ENCODE assay signal across 12 cellular contexts in the genomic region with DNA sequence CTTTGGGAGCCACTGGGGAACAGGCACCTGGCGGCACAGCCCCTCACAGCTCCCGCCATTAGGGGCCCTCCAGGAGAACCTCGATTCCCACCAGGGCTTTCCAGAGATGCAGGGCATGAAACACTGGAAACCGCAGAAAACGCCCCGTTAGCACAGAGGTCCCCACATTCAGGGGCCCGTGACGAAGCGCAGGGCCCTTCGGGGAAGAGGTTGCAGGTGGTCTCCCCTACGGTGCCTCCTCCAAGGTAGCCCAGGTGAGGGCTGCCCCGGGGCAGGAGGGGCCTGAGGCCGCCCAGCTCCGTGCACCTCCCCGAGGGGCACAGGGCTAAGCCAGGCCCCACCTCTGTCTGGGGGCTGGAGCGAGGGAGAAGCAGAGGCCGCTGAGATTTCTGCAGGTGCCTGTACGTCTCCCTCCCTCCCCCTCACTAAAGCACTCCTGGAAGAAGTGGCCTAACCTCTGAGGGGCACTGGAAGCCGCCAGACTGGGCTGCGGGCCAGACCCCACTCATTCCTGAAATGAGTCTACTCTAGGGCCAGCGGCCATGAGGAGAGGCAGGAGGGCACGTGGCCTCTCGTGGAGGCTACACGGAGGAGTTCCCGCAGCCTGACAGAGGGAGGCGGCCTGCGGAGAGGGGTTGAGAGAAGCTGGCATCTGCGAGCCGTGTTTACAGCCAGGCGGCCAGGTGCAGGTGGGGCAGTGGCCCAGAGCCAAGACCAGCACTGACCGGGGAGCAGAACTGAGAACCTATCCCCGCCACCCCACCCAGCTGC. TPM values are rescaled to one million over a fixed set of nuclear protein-coding genes. Genes with fewer than 3 reads are reported as not detected.
DNase-seq lines count a peak whose midpoint lies in the region.
"Had no signal": no experiment of that assay in that cellular context is flagged by ENCODE, and none has a peak within 500 bp of the region (broad histone marks: within the 10 kb centered on the region; RNA-seq: fewer than 3 reads in every experiment).

No MANE protein-coding gene starts in this region.

- H3K9me3 ChIP-seq in mucosa of rectum (ENCODE audit: control insufficient read depth in 2 of 2, low read length in 2 of 2) (no peaks in the 10 kb centered on the region), SJCRH30 (replicated peaks) (no peaks in the 10 kb centered on the region)
- H3K9me3 ChIP-seq: BE2C had no signal

- H3K4me3 ChIP-seq in mucosa of rectum (ENCODE audit: low read length in 2 of 2) (no peak overlapping the region), SJCRH30 (no peak overlapping the region)

- H3K36me3 ChIP-seq in mucosa of rectum (ENCODE audit: control insufficient read depth in 2 of 2, insufficient read depth in 2 of 2, low read length in 2 of 2) (peaks cover 2 to 8% of the 10 kb centered on the region in 2 donors), SJCRH30 (no peaks in the 10 kb centered on the region; the same call in 1 of the 2 replicates)
- H3K36me3 ChIP-seq: BE2C had no signal

- peak; percentile 93 for DNase-seq in COLO668 (lab: John Stamatoyannopoulos, UW; ENCODE audit: unreplicated experiment)
- DNase-seq in NCI-H1092 treated with DMSO at 0.1 percent for 48 hours (lab: John Stamatoyannopoulos, UW): peak; percentile 67
- DNase-seq in cerebellum (ENCODE audit: low spot score): peak; percentile 41
- DNase-seq in SKM-1 treated with dmso at 0.1 percent for 144 hours (lab: John Stamatoyannopoulos, UW; ENCODE audit: unreplicated experiment): no peak
- no peak for DNase-seq in SJCRH30
- no peak for DNase-seq in mesenteric fat pad (ENCODE audit: low spot score)
- no peak for DNase-seq in stimulated activated naive CD4-positive, alpha-beta T cell treated with Interleukin-2 at 50 U/mL for 16 hours (lab: John Stamatoyannopoulos, UW)
- DNase-seq: BE2C; effector memory CD8-positive, alpha-beta T cell; NK-92 treated with Interleukin-12 subunit alpha and Interleukin-12 subunit beta, amount 100 ng/mL, for 24 hours had no signal

- H3K27me3 ChIP-seq in mucosa of rectum (ENCODE audit: control insufficient read depth in 2 of 2, insufficient read depth in 2 of 2, low read length in 2 of 2): no peaks in the 10 kb centered on the region
- H3K27me3 ChIP-seq in SJCRH30: no peaks in the 10 kb centered on the region

- peak overlapping the region in 1 of 2 donors; percentile 66 for H3K9ac ChIP-seq in mucosa of rectum (ENCODE audit: low read depth in 1 of 2, low read length in 2 of 2)
- H3K9ac ChIP-seq: parathyroid adenoma had no signal

- peaks cover 16 to 39% of the 10 kb centered on the region in 2 donors for H3K4me1 ChIP-seq in mucosa of rectum (ENCODE audit: control insufficient read depth in 2 of 2, insufficient read depth in 2 of 2, low read length in 2 of 2)
- peaks cover 9% of the 10 kb centered on the region; the same call in 1 of the 2 replicates for H3K4me1 ChIP-seq in SJCRH30
- H3K4me1 ChIP-seq: BE2C, parathyroid adenoma had no signal

- H3K27ac ChIP-seq in mucosa of rectum (ENCODE audit: low read depth in 2 of 2, low read length in 2 of 2) (peak overlapping the region; percentile 57 to 67), SJCRH30 (no peak overlapping the region)
- H3K27ac ChIP-seq: parathyroid adenoma had no signal

RNA-seq across cellular contexts. Expression of gene PDGFA, which starts 6.9 kb away (rescaled TPM):
- total RNA-seq in cerebellum (14.5 TPM), mesenteric fat pad (19.7 TPM)
- total RNA-seq in SJCRH30 (2014; rRNA removed; shearing (Covaris generic)): 26.9 and 31.6 TPM in 2 replicates

Comparison
In these comparisons a context has a peak if more than half of its experiments do, and no peak if none do; other contexts are left out.
1. DNase-seq: peak in COLO668 (single experiment), NCI-H1092 treated with DMSO at 0.1 percent for 48 hours (single experiment) and cerebellum (single experiment); none in SKM-1 treated with dmso at 0.1 percent for 144 hours (single experiment), SJCRH30 (0 of 2), mesenteric fat pad (single experiment) and stimulated activated naive CD4-positive, alpha-beta T cell treated with Interleukin-2 at 50 U/mL for 16 hours (single experiment).